In the genomic region with DNA sequence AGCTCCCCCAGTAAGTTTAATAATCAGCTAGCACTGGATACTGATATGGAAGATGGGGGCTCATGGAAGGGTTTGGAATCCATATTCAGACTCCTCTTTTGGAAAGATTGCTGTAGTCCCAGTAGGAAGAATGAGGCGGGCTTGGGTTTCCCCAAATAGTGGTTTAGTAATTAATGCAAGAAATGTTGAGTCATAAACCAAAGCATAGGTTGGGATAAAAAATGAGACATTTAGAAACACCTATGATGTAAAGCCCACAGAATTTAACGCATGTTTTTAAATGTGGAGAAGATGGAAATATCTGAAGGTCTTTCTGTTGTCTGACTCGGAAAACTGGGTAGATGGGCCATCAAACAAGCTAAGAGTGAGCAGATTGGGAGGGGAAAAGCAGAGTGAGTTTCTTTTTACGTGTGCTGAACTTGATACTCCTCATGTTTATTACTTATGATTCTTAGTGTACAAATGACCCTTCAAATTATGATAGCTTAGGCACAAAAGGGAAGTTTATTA, we compare ENCODE assay signal across 19 cellular contexts.
A peak's percentile ranks its signal among the peaks of the same experiment; 100 is the strongest.
DNase-seq lines count a peak whose midpoint lies in the region; ATAC-seq and TF ChIP-seq lines count a peak whose summit lies in the region.
"Had no signal": no experiment of that assay in that cellular context is flagged by ENCODE, and none has a peak within 500 bp of the region (broad histone marks: within the 10 kb centered on the region; RNA-seq: fewer than 3 reads in every experiment).

No MANE protein-coding gene starts in this region.

- H3K9me2 ChIP-seq in GM23338 (ENCODE audit: insufficient read depth), result no peaks in the 10 kb centered on the region

- H3K27me3 Mint-ChIP-seq in CD4-positive, CD25-positive, alpha-beta regulatory T cell, result no peaks in the 10 kb centered on the region
- H3K27me3 Mint-ChIP-seq in GM23338 (ENCODE audit: insufficient read depth, low read depth, poor library complexity) (peaks cover 3% of the 10 kb centered on the region), nephron progenitor cell (ENCODE audit: low read depth, poor library complexity) (no peaks in the 10 kb centered on the region), progenitor cell of endocrine pancreas (no peaks in the 10 kb centered on the region)
- no peaks in the 10 kb centered on the region for H3K27me3 Mint-ChIP-seq in activated naive CD8-positive, alpha-beta T cell treated with anti-CD3 and anti-CD28 coated beads, Interleukin-2, amount 50 U/mL, for 24 hours
- H3K27me3 Mint-ChIP-seq: CD4-positive, alpha-beta T cell; central memory CD8-positive, alpha-beta T cell had no signal

- H3K36me3 ChIP-seq in CD4-positive, CD25-positive, alpha-beta regulatory T cell (ENCODE audit: control insufficient read depth, insufficient read depth, low read length), result peaks cover 8% of the 10 kb centered on the region
- H3K36me3 ChIP-seq in GM23338 (ENCODE audit: insufficient read depth), result no peaks in the 10 kb centered on the region

- no peak overlapping the region for H2AFZ ChIP-seq in GM23338

- DNase-seq in CD4-positive, CD25-positive, alpha-beta regulatory T cell, result no peak
- no peak for DNase-seq in GM23338 (ENCODE audit: low spot score)
- no peak for DNase-seq in activated naive CD8-positive, alpha-beta T cell treated with anti-CD3 and anti-CD28 coated beads, Interleukin-2, amount 50 U/mL, for 24 hours
- no peak for DNase-seq in nephron progenitor cell
- DNase-seq in NCI-H1694 (lab: John Stamatoyannopoulos, UW), result no peak
- DNase-seq in progenitor cell of endocrine pancreas (ENCODE audit: low spot score, unreplicated experiment), result no peak
- DNase-seq: activated effector memory CD4-positive, alpha-beta T cell treated with anti-CD3 and anti-CD28 coated beads, Interleukin-2, amount 50 U/mL, for 16 hours; CD4-positive, alpha-beta T cell; dermis blood vessel endothelial cell; EL; left ventricle myocardium superior; MV-4-11; natural killer cell; Peyer's patch; SIG-M5 had no signal

- no peak overlapping the region for H3K27ac ChIP-seq in CD4-positive, CD25-positive, alpha-beta regulatory T cell (ENCODE audit: insufficient read depth, low read length, poor library complexity, severe bottlenecking)
- peak overlapping the region; percentile 68; the same call in 1 of the 2 replicates for H3K27ac ChIP-seq in GM23338 (ENCODE audit: low read depth)
- H3K27ac ChIP-seq: Peyer's patch, thoracic aorta had no signal

- no peak overlapping the region for H3K4me3 ChIP-seq in CD4-positive, CD25-positive, alpha-beta regulatory T cell (ENCODE audit: low read depth, low read length)
- H3K4me3 ChIP-seq in GM23338, result no peak overlapping the region
- H3K4me3 ChIP-seq: Peyer's patch, thoracic aorta had no signal

- peak overlapping the region in 2 of 3 donors; percentile 52 to 66 for H3K27ac Mint-ChIP-seq in CD4-positive, CD25-positive, alpha-beta regulatory T cell
- H3K27ac Mint-ChIP-seq in GM23338 (peak overlapping the region; percentile 96), nephron progenitor cell (peak overlapping the region; percentile 81), progenitor cell of endocrine pancreas (no peak overlapping the region)
- H3K27ac Mint-ChIP-seq in activated naive CD8-positive, alpha-beta T cell treated with anti-CD3 and anti-CD28 coated beads, Interleukin-2, amount 50 U/mL, for 24 hours, result peak overlapping the region; percentile 78
- H3K27ac Mint-ChIP-seq: CD4-positive, alpha-beta T cell; natural killer cell had no signal

- H4K20me1 ChIP-seq in GM23338 (replicated peaks; ENCODE audit: insufficient read depth), result no peaks in the 10 kb centered on the region; the same call in 1 of the 2 replicates

- no peaks in the 10 kb centered on the region for H3K27me3 ChIP-seq in CD4-positive, CD25-positive, alpha-beta regulatory T cell (ENCODE audit: control insufficient read depth, insufficient read depth, low read length)
- H3K27me3 ChIP-seq in GM23338 (ENCODE audit: insufficient read depth), result no peaks in the 10 kb centered on the region
- H3K27me3 ChIP-seq: Peyer's patch had no signal

- peaks cover 21% of the 10 kb centered on the region for H3K36me3 Mint-ChIP-seq in CD4-positive, CD25-positive, alpha-beta regulatory T cell
- H3K36me3 Mint-ChIP-seq in GM23338 (ENCODE audit: low read depth), result peaks cover 12% of the 10 kb centered on the region
- H3K36me3 Mint-ChIP-seq in activated naive CD8-positive, alpha-beta T cell treated with anti-CD3 and anti-CD28 coated beads, Interleukin-2, amount 50 U/mL, for 24 hours (ENCODE audit: low read depth), result peaks cover 10% of the 10 kb centered on the region
- peaks cover 17% of the 10 kb centered on the region for H3K36me3 Mint-ChIP-seq in nephron progenitor cell (ENCODE audit: low read depth)
- peaks cover 7% of the 10 kb centered on the region for H3K36me3 Mint-ChIP-seq in progenitor cell of endocrine pancreas (ENCODE audit: insufficient read depth)

- H3K9me3 ChIP-seq in CD4-positive, CD25-positive, alpha-beta regulatory T cell (ENCODE audit: control insufficient read depth in 2 of 2, low read length in 2 of 2), result no peaks in the 10 kb centered on the region
- H3K9me3 ChIP-seq: Peyer's patch, thoracic aorta had no signal

- ATAC-seq in CD4-positive, CD25-positive, alpha-beta regulatory T cell (ENCODE audit: low read depth in 2 of 2), result no peak
- ATAC-seq in GM23338 (no peak), GM21360 (IDR thresholded peaks at IDR 0.05; ENCODE audit: unreplicated experiment) (no peak)
- ATAC-seq in activated naive CD8-positive, alpha-beta T cell treated with anti-CD3 and anti-CD28 coated beads, Interleukin-2, amount 50 U/mL, for 24 hours, result peak; percentile 53
- ATAC-seq: activated CD4-positive, CD25-positive, alpha-beta regulatory T cell treated with anti-CD3 and anti-CD28 coated beads, Interleukin-2, amount 50 U/mL, for 24 hours; natural killer cell had no signal

- H3K9me3 Mint-ChIP-seq in CD4-positive, CD25-positive, alpha-beta regulatory T cell, result no peaks in the 10 kb centered on the region
- H3K9me3 Mint-ChIP-seq in GM23338 (no peaks in the 10 kb centered on the region), nephron progenitor cell (no peaks in the 10 kb centered on the region), progenitor cell of endocrine pancreas (ENCODE audit: low read depth) (no peaks in the 10 kb centered on the region)
- H3K9me3 Mint-ChIP-seq in activated naive CD8-positive, alpha-beta T cell treated with anti-CD3 and anti-CD28 coated beads, Interleukin-2, amount 50 U/mL, for 24 hours, result no peaks in the 10 kb centered on the region
- H3K9me3 Mint-ChIP-seq: CD4-positive, alpha-beta T cell; central memory CD8-positive, alpha-beta T cell; natural killer cell had no signal

- TF ChIP-seq CTCF in GM23338 (conservative IDR thresholded peaks at IDR 0.05; ENCODE audit: low read depth in 2 of 2) (no peak), nephron progenitor cell (IDR thresholded peaks at IDR 0.05) (no peak), progenitor cell of endocrine pancreas (IDR thresholded peaks at IDR 0.05; ENCODE audit: unreplicated experiment) (no peak)

- H3K4me1 Mint-ChIP-seq in CD4-positive, CD25-positive, alpha-beta regulatory T cell, result no peaks in the 10 kb centered on the region
- H3K4me1 Mint-ChIP-seq in GM23338, result peaks cover 44% of the 10 kb centered on the region
- H3K4me1 Mint-ChIP-seq in activated naive CD8-positive, alpha-beta T cell treated with anti-CD3 and anti-CD28 coated beads, Interleukin-2, amount 50 U/mL, for 24 hours, result peaks cover 20% of the 10 kb centered on the region
- H3K4me1 Mint-ChIP-seq in nephron progenitor cell, result peaks cover 55% of the 10 kb centered on the region
- peaks cover 4% of the 10 kb centered on the region for H3K4me1 Mint-ChIP-seq in progenitor cell of endocrine pancreas (ENCODE audit: low read depth)
- H3K4me1 Mint-ChIP-seq: central memory CD8-positive, alpha-beta T cell had no signal

- H3K4me1 ChIP-seq in CD4-positive, CD25-positive, alpha-beta regulatory T cell (ENCODE audit: control insufficient read depth, insufficient read depth, low read length, poor library complexity, severe bottlenecking), result no peaks in the 10 kb centered on the region
- H3K4me1 ChIP-seq in GM23338 (ENCODE audit: insufficient read depth), result peaks cover 14% of the 10 kb centered on the region
- H3K4me1 ChIP-seq: Peyer's patch had no signal

- no peaks in the 10 kb centered on the region for H3F3A ChIP-seq in GM23338 (replicated peaks; ENCODE audit: low read depth)

- H3K4me2 ChIP-seq in GM23338, result peak overlapping the region; percentile 38; the same call in 1 of the 2 replicates

- no peaks in the 10 kb centered on the region for H3K79me2 ChIP-seq in GM23338 (replicated peaks; ENCODE audit: insufficient read depth)

- H3K4me3 Mint-ChIP-seq in CD4-positive, CD25-positive, alpha-beta regulatory T cell, result no peak overlapping the region
- no peak overlapping the region for H3K4me3 Mint-ChIP-seq in GM23338
- H3K4me3 Mint-ChIP-seq in activated naive CD8-positive, alpha-beta T cell treated with anti-CD3 and anti-CD28 coated beads, Interleukin-2, amount 50 U/mL, for 24 hours, result peak overlapping the region; percentile 47
- no peak overlapping the region for H3K4me3 Mint-ChIP-seq in nephron progenitor cell
- no peak overlapping the region for H3K4me3 Mint-ChIP-seq in progenitor cell of endocrine pancreas (ENCODE audit: low read depth)
- H3K4me3 Mint-ChIP-seq: CD4-positive, alpha-beta T cell; central memory CD8-positive, alpha-beta T cell; natural killer cell had no signal

TF ChIP-seq in GM23338, 12 proteins besides CTCF, POLR2A, EP300 and RAD21 (continues in another document):
- no peak for TF ChIP-seq ZNF114 (CRISPR knock-in tag; IDR thresholded peaks at IDR 0.05)
- TF ChIP-seq NANOG (IDR thresholded peaks at IDR 0.05; ENCODE audit: borderline replicate concordance), result no peak
